ENCODE assay signal across 24 cellular contexts in the genomic region with DNA sequence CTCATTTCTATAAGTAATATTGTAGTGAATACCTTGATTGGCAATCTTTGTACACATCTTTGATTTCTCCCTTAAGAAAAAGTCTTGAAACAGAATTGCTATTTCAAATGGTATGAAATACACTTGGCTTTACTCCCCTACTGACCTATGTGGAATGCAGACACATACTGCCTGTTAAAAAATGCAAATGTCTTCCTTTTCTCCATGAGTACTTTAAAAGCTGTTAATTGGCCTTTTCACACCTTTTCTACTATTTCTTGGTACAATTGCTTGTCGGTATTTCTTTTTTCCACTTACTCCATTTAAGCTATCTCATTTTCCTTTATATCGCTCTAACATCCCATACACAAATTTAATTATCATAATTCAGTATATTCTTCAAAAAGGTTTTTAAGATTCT.
"Had no signal": no experiment of that assay in that cellular context is flagged by ENCODE, and none has a peak within 500 bp of the region (broad histone marks: within the 10 kb centered on the region; RNA-seq: fewer than 3 reads in every experiment).

No MANE protein-coding gene starts in this region.

- H3K27me3 Mint-ChIP-seq: activated naive CD8-positive, alpha-beta T cell treated with anti-CD3 and anti-CD28 coated beads for 36 hours; activated T-helper 17 cell treated with anti-CD3 and anti-CD28 coated beads, Interleukin-2, amount 50 U/mL, for 72 hours; naive thymus-derived CD8-positive, alpha-beta T cell; stimulated activated naive B cell treated with anti-CD40 and anti-IgM and Interleukin-4, amounts not matched to agents 10 μg/mL and 1 μg/mL and 100 μg/mL, for 72 hours had no signal

- H3K4me3 Mint-ChIP-seq: activated naive CD8-positive, alpha-beta T cell treated with anti-CD3 and anti-CD28 coated beads for 36 hours; activated T-helper 17 cell treated with anti-CD3 and anti-CD28 coated beads, Interleukin-2, amount 50 U/mL, for 72 hours; mesothelial cell of epicardium; neural progenitor cell; stimulated activated naive B cell treated with anti-CD40 and anti-IgM and Interleukin-4, amounts not matched to agents 10 μg/mL and 1 μg/mL and 100 μg/mL, for 72 hours had no signal

- H3K9me3 ChIP-seq: body of pancreas, esophagus muscularis mucosa, gastrocnemius medialis, left lung, sigmoid colon, testis, vagina had no signal

- H3K27ac Mint-ChIP-seq: activated naive CD8-positive, alpha-beta T cell treated with anti-CD3 and anti-CD28 coated beads for 36 hours; activated T-helper 17 cell treated with anti-CD3 and anti-CD28 coated beads, Interleukin-2, amount 50 U/mL, for 72 hours; mesothelial cell of epicardium; neural progenitor cell; stimulated activated naive B cell treated with anti-CD40 and anti-IgM and Interleukin-4, amounts not matched to agents 10 μg/mL and 1 μg/mL and 100 μg/mL, for 72 hours had no signal

- H3K9me3 Mint-ChIP-seq: activated T-helper 17 cell treated with anti-CD3 and anti-CD28 coated beads, Interleukin-2, amount 50 U/mL, for 72 hours; mesothelial cell of epicardium; naive thymus-derived CD8-positive, alpha-beta T cell had no signal

- H3K36me3 ChIP-seq: esophagus muscularis mucosa, gastrocnemius medialis, left lung, neural progenitor cell, sigmoid colon, vagina, WERI-Rb-1 had no signal

- H3K9ac ChIP-seq: neural progenitor cell had no signal

- DNase-seq: activated CD4-positive, alpha-beta T cell treated with anti-CD3 and anti-CD28 coated beads for 1 hour; activated naive CD8-positive, alpha-beta T cell treated with anti-CD3 and anti-CD28 coated beads for 36 hours; activated T-cell treated with anti-CD3 and anti-CD28 coated beads, Interleukin-2, amount 50 U/mL, for 1 hour; amniotic stem cell; body of pancreas; dermis blood vessel endothelial cell; effector memory CD4-positive, alpha-beta T cell; gastrocnemius medialis; hippocampal formation; kidney glomerular epithelial cell; left lung; naive thymus-derived CD8-positive, alpha-beta T cell; sigmoid colon; stimulated activated CD4-positive, alpha-beta T cell treated with anti-CD3 and anti-CD28 coated beads, Interleukin-2, amount 100 ng/mL, for 48 hours; stimulated activated CD8-positive, alpha-beta memory T cell treated with anti-CD3 and anti-CD28 coated beads, Interleukin-4, amount 100 ng/mL, for 48 hours; stimulated activated naive B cell treated with anti-CD40 and anti-IgM and Interleukin-4, amounts not matched to agents 10 μg/mL and 1 μg/mL and 100 μg/mL, for 72 hours; testis; WERI-Rb-1 had no signal

- H3K27ac ChIP-seq: body of pancreas, esophagus muscularis mucosa, gastrocnemius medialis, left lung, neural progenitor cell, sigmoid colon, vagina, WERI-Rb-1 had no signal

- H3K27me3 ChIP-seq: body of pancreas, esophagus muscularis mucosa, gastrocnemius medialis, left lung, neural progenitor cell, sigmoid colon, testis, vagina had no signal

- H3K4me3 ChIP-seq: body of pancreas, esophagus muscularis mucosa, gastrocnemius medialis, left lung, neural progenitor cell, sigmoid colon, smooth muscle cell, testis, vagina had no signal
